ENCODE assay signal across 13 cellular contexts in genomic region chr4:80393246-80393969, GRCh38. TPM values are rescaled to one million over a fixed set of nuclear protein-coding genes. Genes with fewer than 3 reads are reported as not detected.
DNase-seq lines count a peak whose midpoint lies in the region; ATAC-seq and TF ChIP-seq lines count a peak whose summit lies in the region.
"Had no signal": no experiment of that assay in that cellular context is flagged by ENCODE, and none has a peak within 500 bp of the region (broad histone marks: within the 10 kb centered on the region; RNA-seq: fewer than 3 reads in every experiment).

No MANE protein-coding gene starts in this region.

- H3K27ac ChIP-seq in WERI-Rb-1 = no peak overlapping the region
- no peak overlapping the region for H3K27ac ChIP-seq in GM23338 (ENCODE audit: low read depth)
- H3K27ac ChIP-seq: tibial artery had no signal

- no peak overlapping the region for H3K27ac Mint-ChIP-seq in GM23338
- H3K27ac Mint-ChIP-seq: mesothelial cell of epicardium had no signal

- no peaks in the 10 kb centered on the region for H3K79me2 ChIP-seq in GM23338 (replicated peaks; ENCODE audit: insufficient read depth)

- no peak overlapping the region for H3K4me3 Mint-ChIP-seq in GM23338
- H3K4me3 Mint-ChIP-seq: mesothelial cell of epicardium had no signal

- H3K36me3 ChIP-seq in WERI-Rb-1 (no peaks in the 10 kb centered on the region), GM23338 (ENCODE audit: insufficient read depth) (no peaks in the 10 kb centered on the region)
- H3K36me3 ChIP-seq: tibial artery had no signal

- H3K4me2 ChIP-seq in GM23338 = no peak overlapping the region

- no peaks in the 10 kb centered on the region for H4K20me1 ChIP-seq in GM23338 (replicated peaks; ENCODE audit: insufficient read depth)

- no peaks in the 10 kb centered on the region for H3K4me1 ChIP-seq in GM23338 (ENCODE audit: insufficient read depth)
- H3K4me1 ChIP-seq: tibial artery had no signal

- H3K27me3 ChIP-seq in WERI-Rb-1 (ENCODE audit: insufficient read depth, low read depth, severe bottlenecking) (no peaks in the 10 kb centered on the region), GM23338 (ENCODE audit: insufficient read depth) (no peaks in the 10 kb centered on the region)
- H3K27me3 ChIP-seq: tibial artery had no signal

- no peaks in the 10 kb centered on the region for H3K9me3 ChIP-seq in WERI-Rb-1 (ENCODE audit: severe bottlenecking)
- H3K9me3 ChIP-seq: tibial artery had no signal

- H3K4me3 ChIP-seq in epithelial cell of esophagus (ENCODE audit: low read length) = no peak overlapping the region
- H3K4me3 ChIP-seq in WERI-Rb-1 (ENCODE audit: low read depth, low read length) = no peak overlapping the region
- no peak overlapping the region for H3K4me3 ChIP-seq in GM23338
- H3K4me3 ChIP-seq: tibial artery had no signal

- no peaks in the 10 kb centered on the region; the same call in 2 of the 3 replicates for H3K9me3 Mint-ChIP-seq in GM23338

- ATAC-seq in GM18858 (IDR thresholded peaks at IDR 0.05; ENCODE audit: unreplicated experiment) (peak; percentile 70), GM23338 (no peak)

- no peaks in the 10 kb centered on the region for H3K36me3 Mint-ChIP-seq in GM23338 (ENCODE audit: low read depth)
- H3K36me3 Mint-ChIP-seq: mesothelial cell of epicardium had no signal

- H2AFZ ChIP-seq in GM23338 = no peak overlapping the region

- H3K27me3 Mint-ChIP-seq in GM23338 (ENCODE audit: insufficient read depth, low read depth, poor library complexity) = no peaks in the 10 kb centered on the region

- H3K9me2 ChIP-seq in GM23338 (ENCODE audit: insufficient read depth) = peaks cover 15% of the 10 kb centered on the region

- H3K4me1 Mint-ChIP-seq in GM23338 = no peaks in the 10 kb centered on the region
- H3K4me1 Mint-ChIP-seq: mesothelial cell of epicardium had no signal

- TF ChIP-seq CTCF in epithelial cell of esophagus (IDR thresholded peaks at IDR 0.05; ENCODE audit: insufficient read depth, low read depth, low read length, missing control alignments) = no peak
- no peak for TF ChIP-seq CTCF in WERI-Rb-1 (IDR thresholded peaks at IDR 0.05; ENCODE audit: low read depth, low read length)
- no peak for TF ChIP-seq CTCF in GM23338 (conservative IDR thresholded peaks at IDR 0.05; ENCODE audit: low read depth in 2 of 2)

- no peaks in the 10 kb centered on the region for H3F3A ChIP-seq in GM23338 (replicated peaks; ENCODE audit: low read depth)

- DNase-seq in A172 (ENCODE audit: low spot score) (peak; percentile 28), HPDE6-E6E7 (ENCODE audit: extremely low spot score) (peak; percentile 8), epithelial cell of esophagus (ENCODE audit: low read depth) (peak; percentile 89), NOMO-1 treated with DMSO at 0.1 percent for 48 hours (lab: John Stamatoyannopoulos, UW; ENCODE audit: unreplicated experiment) (no peak), WERI-Rb-1 (no peak), SKM-1 (lab: John Stamatoyannopoulos, UW; ENCODE audit: unreplicated experiment) (no peak), GM23338 (ENCODE audit: low spot score) (no peak)
- DNase-seq: NCI-H187 treated with DMSO at 0.1 percent for 48 hours; stimulated activated CD4-positive, alpha-beta T cell treated with anti-CD3 and anti-CD28 coated beads, Interleukin-12 subunit alpha, Interleukin-12 subunit beta, amount 100 ng/mL, for 4 hours; tibial artery had no signal

TF ChIP-seq in GM23338, 12 proteins besides CTCF, POLR2A, EP300 and RAD21 (continues in another document):
- TF ChIP-seq EZH2phosphoT487 (IDR thresholded peaks at IDR 0.05; ENCODE audit: unreplicated experiment) (no peak), ZNF114 (CRISPR knock-in tag; IDR thresholded peaks at IDR 0.05) (no peak), NANOG (IDR thresholded peaks at IDR 0.05; ENCODE audit: borderline replicate concordance) (no peak), JUNB (IDR thresholded peaks at IDR 0.05; ENCODE audit: unreplicated experiment) (no peak), POLR2AphosphoS5 (IDR thresholded peaks at IDR 0.05; ENCODE audit: low read depth) (no peak), CREB1 (CRISPR knock-in tag; IDR thresholded peaks at IDR 0.05; ENCODE audit: low read depth) (no peak), STAT1 (IDR thresholded peaks at IDR 0.05; ENCODE audit: unreplicated experiment) (no peak), ETS1 (IDR thresholded peaks at IDR 0.05) (no peak), ZNF331 (CRISPR knock-in tag; IDR thresholded peaks at IDR 0.05; ENCODE audit: low read depth) (no peak), EZH2 (IDR thresholded peaks at IDR 0.05; ENCODE audit: low read depth, unreplicated experiment) (no peak)
- TF ChIP-seq, protein P1, sequence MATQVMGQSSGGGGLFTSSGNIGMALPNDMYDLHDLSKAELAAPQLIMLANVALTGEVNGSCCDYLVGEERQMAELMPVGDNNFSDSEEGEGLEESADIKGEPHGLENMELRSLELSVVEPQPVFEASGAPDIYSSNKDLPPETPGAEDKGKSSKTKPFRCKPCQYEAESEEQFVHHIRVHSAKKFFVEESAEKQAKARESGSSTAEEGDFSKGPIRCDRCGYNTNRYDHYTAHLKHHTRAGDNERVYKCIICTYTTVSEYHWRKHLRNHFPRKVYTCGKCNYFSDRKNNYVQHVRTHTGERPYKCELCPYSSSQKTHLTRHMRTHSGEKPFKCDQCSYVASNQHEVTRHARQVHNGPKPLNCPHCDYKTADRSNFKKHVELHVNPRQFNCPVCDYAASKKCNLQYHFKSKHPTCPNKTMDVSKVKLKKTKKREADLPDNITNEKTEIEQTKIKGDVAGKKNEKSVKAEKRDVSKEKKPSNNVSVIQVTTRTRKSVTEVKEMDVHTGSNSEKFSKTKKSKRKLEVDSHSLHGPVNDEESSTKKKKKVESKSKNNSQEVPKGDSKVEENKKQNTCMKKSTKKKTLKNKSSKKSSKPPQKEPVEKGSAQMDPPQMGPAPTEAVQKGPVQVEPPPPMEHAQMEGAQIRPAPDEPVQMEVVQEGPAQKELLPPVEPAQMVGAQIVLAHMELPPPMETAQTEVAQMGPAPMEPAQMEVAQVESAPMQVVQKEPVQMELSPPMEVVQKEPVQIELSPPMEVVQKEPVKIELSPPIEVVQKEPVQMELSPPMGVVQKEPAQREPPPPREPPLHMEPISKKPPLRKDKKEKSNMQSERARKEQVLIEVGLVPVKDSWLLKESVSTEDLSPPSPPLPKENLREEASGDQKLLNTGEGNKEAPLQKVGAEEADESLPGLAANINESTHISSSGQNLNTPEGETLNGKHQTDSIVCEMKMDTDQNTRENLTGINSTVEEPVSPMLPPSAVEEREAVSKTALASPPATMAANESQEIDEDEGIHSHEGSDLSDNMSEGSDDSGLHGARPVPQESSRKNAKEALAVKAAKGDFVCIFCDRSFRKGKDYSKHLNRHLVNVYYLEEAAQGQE (IDR thresholded peaks at IDR 0.05; ENCODE audit: unreplicated experiment) = no peak

RNA-seq across cellular contexts. Expression of gene CFAP299, which starts 57.9 kb away (rescaled TPM):
- 0.28 and 3.8 TPM in 2 replicates for total RNA-seq in A172 (2014; rRNA removed; shearing (Covaris generic))
- total RNA-seq in GM23338 (2014; rRNA removed; shearing (Covaris generic)) = not detected in 2 replicates
- not detected in 2 replicates for polyA plus RNA-seq in GM23338 (2016; fragmentation: Nextera tagmentation; extraction: Ambion mirVana)
- total RNA-seq: epithelial cell of proximal tubule had no signal

Comparison
In these comparisons a context has a peak if more than half of its experiments do, and no peak if none do; other contexts are left out.
1. DNase-seq: peak in A172 (single experiment), HPDE6-E6E7 (single experiment) and epithelial cell of esophagus (single experiment); none in NOMO-1 treated with DMSO at 0.1 percent for 48 hours (single experiment), WERI-Rb-1 (single experiment), SKM-1 (single experiment) and GM23338 (single experiment).